In the genomic region with DNA sequence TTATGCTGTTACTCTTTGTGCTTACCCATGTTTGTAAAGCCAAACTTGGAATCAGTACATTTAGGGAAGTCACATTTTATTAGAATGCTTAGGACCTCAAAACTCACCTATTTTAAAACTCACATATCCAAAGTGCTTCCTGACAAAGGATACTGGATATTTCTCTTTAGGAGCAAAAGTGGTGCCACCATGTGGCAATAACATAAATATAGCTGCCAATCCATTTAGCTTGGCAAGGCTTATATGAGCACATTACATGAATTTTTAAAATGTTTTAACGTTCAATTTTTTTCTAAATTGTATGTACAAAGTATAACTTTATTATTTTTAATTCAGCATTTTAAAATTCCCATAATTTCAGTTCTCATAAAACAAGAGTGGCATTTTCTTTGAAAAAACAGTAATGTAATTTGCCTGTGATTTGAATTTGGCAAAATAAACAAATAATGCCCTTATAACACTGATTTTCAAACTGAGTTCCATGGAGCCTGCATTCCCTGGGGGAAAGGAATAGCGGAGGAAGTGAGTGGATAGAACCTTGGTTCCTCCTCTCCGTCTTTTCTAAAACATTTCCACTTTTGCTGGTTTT, we compare ENCODE assay signal across 8 cellular contexts.
A peak's percentile ranks its signal among the peaks of the same experiment; 100 is the strongest.
DNase-seq lines count a peak whose midpoint lies in the region; ATAC-seq and TF ChIP-seq lines count a peak whose summit lies in the region.

No MANE protein-coding gene starts in this region.

- TF ChIP-seq POLR2A in heart left ventricle (IDR thresholded peaks at IDR 0.05), result no peak
- no peak for TF ChIP-seq POLR2A in esophagus squamous epithelium (IDR thresholded peaks at IDR 0.05)
- no peak for TF ChIP-seq POLR2A in suprapubic skin (IDR thresholded peaks at IDR 0.05)

- H3K27me3 ChIP-seq in heart left ventricle (no peaks in the 10 kb centered on the region), esophagus squamous epithelium (no peaks in the 10 kb centered on the region), suprapubic skin (no peaks in the 10 kb centered on the region)

- DNase-seq in heart left ventricle (no peak), left cardiac atrium (no peak), NCI-H69 (lab: John Stamatoyannopoulos, UW) (peak; percentile 82), esophagus squamous epithelium (lab: John Stamatoyannopoulos, UW) (no peak), retina (peak; percentile 36), suprapubic skin (ENCODE audit: low spot score in 2 of 2) (no peak)
- no peak for DNase-seq in activated naive CD4-positive, alpha-beta T cell treated with Interleukin-2 at 50 U/mL for 16 hours

- intact Hi-C loops in heart left ventricle (cut with DNase I) (loop anchor here (1.0 to 5.0 kb wide), 6 partner anchors 69 to 219 kb away; a partner anchor contains a TSS), left cardiac atrium (cut with DNase I) (loop anchor here (5.0 to 10.0 kb wide), 2 partner anchors 216 to 219 kb away; no protein-coding TSS in a partner anchor), esophagus squamous epithelium (cut with DNase I) (loop anchor here (5.0 kb wide), 1 partner anchor 219 kb away; no protein-coding TSS in a partner anchor)

- H3K36me3 ChIP-seq in heart left ventricle, result no peaks in the 10 kb centered on the region
- H3K36me3 ChIP-seq in esophagus squamous epithelium, result no peaks in the 10 kb centered on the region
- H3K36me3 ChIP-seq in suprapubic skin, result no peaks in the 10 kb centered on the region

- ATAC-seq in heart left ventricle (peak in 3 of 4 donors; percentile 37 to 41 (median 38)), left cardiac atrium (no peak), GM19023 (IDR thresholded peaks at IDR 0.05; ENCODE audit: unreplicated experiment) (no peak)

- no peak for TF ChIP-seq EP300 in suprapubic skin (IDR thresholded peaks at IDR 0.05)

- H3K27ac ChIP-seq in heart left ventricle (no peak overlapping the region), esophagus squamous epithelium (no peak overlapping the region), suprapubic skin (no peak overlapping the region)

- H3K9me3 ChIP-seq in heart left ventricle, result no peaks in the 10 kb centered on the region
- H3K9me3 ChIP-seq in esophagus squamous epithelium, result no peaks in the 10 kb centered on the region
- no peaks in the 10 kb centered on the region for H3K9me3 ChIP-seq in suprapubic skin

- 49 to 58% (median 51%) methylated on average over 3 of the region's 3 CpGs for WGBS in heart left ventricle, 4 donors
- WGBS in esophagus squamous epithelium, 2 donors, result 53 to 55% methylated on average over 3 of the region's 3 CpGs
- 42% methylated on average over 3 of the region's 3 CpGs for WGBS in suprapubic skin

- peak; percentile 16 to 69 (median 52) for TF ChIP-seq CTCF in heart left ventricle (IDR thresholded peaks at IDR 0.05)
- peak in 5 of 6 experiments; percentile 13 to 57 (median 35) for TF ChIP-seq CTCF in esophagus squamous epithelium (IDR thresholded peaks at IDR 0.05)
- peak in 1 of 2 donors; percentile 12 for TF ChIP-seq CTCF in suprapubic skin (IDR thresholded peaks at IDR 0.05)

- H3K4me3 ChIP-seq in heart left ventricle, result no peak overlapping the region
- H3K4me3 ChIP-seq in esophagus squamous epithelium, result no peak overlapping the region
- H3K4me3 ChIP-seq in suprapubic skin, result no peak overlapping the region

- H3K4me1 ChIP-seq in heart left ventricle (peaks cover 0 to 35% (median 8%) of the 10 kb centered on the region in 12 donors), esophagus squamous epithelium (no peaks in the 10 kb centered on the region), suprapubic skin (peaks cover 4% of the 10 kb centered on the region)

Comparison
In these comparisons a context has a peak if more than half of its experiments do, and no peak if none do; other contexts are left out.
1. ATAC-seq: peak in heart left ventricle (3 of 4); none in left cardiac atrium (0 of 2) and GM19023 (single experiment).
2. DNase-seq: peak in NCI-H69 (single experiment) and retina (single experiment); none in heart left ventricle (0 of 5), left cardiac atrium (single experiment), esophagus squamous epithelium (single experiment), suprapubic skin (0 of 2) and activated naive CD4-positive, alpha-beta T cell treated with Interleukin-2 at 50 U/mL for 16 hours (single experiment).